In genomic region chr7:50795831-50796230, GRCh38 we compare ENCODE assay signal across 18 cellular contexts. TPM values are rescaled to one million over a fixed set of nuclear protein-coding genes. Genes with fewer than 3 reads are reported as not detected.
A peak's percentile ranks its signal among the peaks of the same experiment; 100 is the strongest.
DNase-seq lines count a peak whose midpoint lies in the region; ATAC-seq, FAIRE-seq and TF ChIP-seq lines count a peak whose summit lies in the region.
"Had no signal": no experiment of that assay in that cellular context is flagged by ENCODE, and none has a peak within 500 bp of the region (broad histone marks: within the 10 kb centered on the region; RNA-seq: fewer than 3 reads in every experiment).

No MANE protein-coding gene starts in this region.

- BruUV-seq in Calu3 (replicated peaks; lab: Mats Ljungman, UMichigan) = no TSS peak

- intact Hi-C loops in Calu3 (cut with micrococcal nuclease; ENCODE audit: unreplicated experiment) (loop anchor here (1.0 to 10.0 kb wide), 5 partner anchors 73 to 345 kb away; no protein-coding TSS in a partner anchor), posterior vena cava (cut with DNase I) (loop anchor here in 1 of 2 donors (10.0 kb wide), 1 partner anchor 269 kb away; no protein-coding TSS in a partner anchor)

- peaks cover 2% of the 10 kb centered on the region for H3K9me3 Mint-ChIP-seq in Calu3 (ENCODE audit: low read depth, unreplicated experiment)
- H3K9me3 Mint-ChIP-seq: CD4-positive, alpha-beta T cell; stimulated activated naive CD8-positive, alpha-beta T cell treated with anti-CD3 and anti-CD28 coated beads, Interleukin-15, Interleukin-2, amounts not matched to agents 100 ng/mL and 50 ng/mL, for 24 hours had no signal

- H3K36me3 ChIP-seq in bronchial epithelial cell (ENCODE audit: control insufficient read depth, insufficient read depth, low read length) = no peaks in the 10 kb centered on the region
- H3K36me3 ChIP-seq: cardiac muscle cell had no signal

- FAIRE-seq in bronchial epithelial cell (lab: Jason Lieb, UNC) = no peak
- FAIRE-seq: G401.6 had no signal

- H3K27me3 ChIP-seq in bronchial epithelial cell (ENCODE audit: control insufficient read depth, insufficient read depth, low read length) = peaks cover 1% of the 10 kb centered on the region

- H3K4me3 ChIP-seq in bronchial epithelial cell (ENCODE audit: low read depth, low read length) = no peak overlapping the region
- H3K4me3 ChIP-seq: cardiac muscle cell, mucosa of descending colon, smooth muscle cell had no signal

- peaks cover 34% of the 10 kb centered on the region for H3K36me3 Mint-ChIP-seq in Calu3 (ENCODE audit: insufficient read depth, unreplicated experiment)

- CTCF ChIA-PET in Calu3 (lab: Charles Lee) = interaction anchor here (0.7 to 2.9 kb wide), 5 partner anchors 16 to 571 kb away, joined by 3 to 9 read pairs (median 4); no protein-coding TSS in a partner anchor

- ATAC-seq in HG03039 (IDR thresholded peaks at IDR 0.05; ENCODE audit: unreplicated experiment) = no peak
- ATAC-seq: activated naive CD4-positive, alpha-beta T cell treated with anti-CD3 and anti-CD28 coated beads, Interleukin-2, amount 50 U/mL, for 72 hours; mucosa of descending colon had no signal

- TF ChIP-seq CTCF in Calu3 (IDR thresholded peaks at IDR 0.05; ENCODE audit: unreplicated experiment) (peak; percentile 59), LNCAP (IDR thresholded peaks at IDR 0.05) (peak; percentile 36; the same call in 1 of the 2 replicates), bronchial epithelial cell (IDR thresholded peaks at IDR 0.05; ENCODE audit: insufficient read depth, low read length, severe bottlenecking) (peak; percentile 22)

- no peak overlapping the region for H3K27ac Mint-ChIP-seq in Calu3 (ENCODE audit: unreplicated experiment)
- H3K27ac Mint-ChIP-seq: activated naive CD4-positive, alpha-beta T cell treated with anti-CD3 and anti-CD28 coated beads, Interleukin-2, amount 50 U/mL, for 72 hours; CD4-positive, alpha-beta T cell; stimulated activated naive CD8-positive, alpha-beta T cell treated with anti-CD3 and anti-CD28 coated beads, Interleukin-15, Interleukin-2, amounts not matched to agents 100 ng/mL and 50 ng/mL, for 24 hours had no signal

- H3K27me3 Mint-ChIP-seq in Calu3 (ENCODE audit: unreplicated experiment) = no peaks in the 10 kb centered on the region

- H3K4me1 Mint-ChIP-seq in Calu3 (ENCODE audit: low read depth, unreplicated experiment) = peaks cover 26% of the 10 kb centered on the region

- DNase-seq in Calu3 (peak; percentile 61), bronchial epithelial cell (ENCODE audit: low read depth) (no peak), myocyte (ENCODE audit: low read depth) (peak; percentile 40), posterior vena cava (ENCODE audit: low spot score) (no peak)
- DNase-seq in stimulated activated naive CD4-positive, alpha-beta T cell (lab: John Stamatoyannopoulos, UW) = no peak
- DNase-seq: activated CD4-positive, alpha-beta T cell treated with anti-CD3 and anti-CD28 coated beads for 1 hour; CD4-positive, alpha-beta T cell; islet precursor cell; mucosa of descending colon; NCI-H1694; NCI-H446 had no signal

- H3K4me3 Mint-ChIP-seq in Calu3 (ENCODE audit: low read depth, unreplicated experiment) = no peak overlapping the region
- H3K4me3 Mint-ChIP-seq: stimulated activated naive CD8-positive, alpha-beta T cell treated with anti-CD3 and anti-CD28 coated beads, Interleukin-15, Interleukin-2, amounts not matched to agents 100 ng/mL and 50 ng/mL, for 24 hours had no signal

RNA-seq across cellular contexts. Expression of gene GRB10, which starts 13.1 kb away (rescaled TPM):
- total RNA-seq in Calu3 (2022) = 86.2 and 90.6 TPM in 2 replicates
- 65.9 and 67.7 TPM in 2 replicates for total RNA-seq in bronchial epithelial cell
- total RNA-seq in myocyte = 31.5 and 32.3 TPM in 2 replicates
- polyA plus RNA-seq in myocyte (2012) = 34.0 TPM
- 10 to 100 TPM; 45.4 to 52.6 TPM for total RNA-seq in posterior vena cava

Comparison
In these comparisons a context has a peak if more than half of its experiments do, and no peak if none do; other contexts are left out.
1. DNase-seq: peak in Calu3 (single experiment) and myocyte (single experiment); none in bronchial epithelial cell (single experiment), stimulated activated naive CD4-positive, alpha-beta T cell (0 of 6) and posterior vena cava (single experiment).
2. Peak in every context shown above with its lines, with median percentiles within 50 percentile points of each other: CTCF ChIP-seq.